9 cellular contexts compared by ENCODE assay signal in the genomic region with DNA sequence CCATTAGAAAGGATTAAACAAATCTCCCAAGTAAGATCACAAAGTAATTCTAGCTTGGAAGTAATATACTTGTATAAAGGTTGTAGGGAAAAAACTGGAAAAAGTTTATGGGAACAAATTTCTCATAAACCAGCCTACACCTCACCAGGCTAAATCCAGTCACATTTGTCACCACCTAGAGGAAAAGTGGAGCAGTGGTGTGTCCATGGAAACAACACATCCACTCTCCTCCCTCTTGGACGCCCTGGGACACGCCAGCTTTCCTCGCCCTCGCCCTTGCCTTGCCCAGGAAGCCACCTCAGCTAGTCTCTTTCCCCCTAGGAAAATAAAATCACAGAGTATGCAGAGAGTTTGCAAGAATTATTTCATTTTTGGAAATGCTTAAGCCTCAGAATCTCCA. TPM values are rescaled to one million over a fixed set of nuclear protein-coding genes. Genes with fewer than 3 reads are reported as not detected.
DNase-seq lines count a peak whose midpoint lies in the region; ATAC-seq and TF ChIP-seq lines count a peak whose summit lies in the region.
"Had no signal": no experiment of that assay in that cellular context is flagged by ENCODE, and none has a peak within 500 bp of the region (broad histone marks: within the 10 kb centered on the region; RNA-seq: fewer than 3 reads in every experiment).

No MANE protein-coding gene starts in this region.

- no peaks in the 10 kb centered on the region for H3K36me3 ChIP-seq in lung (ENCODE audit: control insufficient read depth in 2 of 2, insufficient read depth in 2 of 2, low read length in 2 of 2)

- no peaks in the 10 kb centered on the region for H3K27me3 ChIP-seq in lung (ENCODE audit: control insufficient read depth, insufficient read depth)

- 67 to 98% methylated on average over 4 of the region's 4 CpGs for WGBS in lung, 2 donors

- H3K27ac ChIP-seq in lung (ENCODE audit: low read depth in 1 of 2, low read length in 1 of 2), result peak overlapping the region in 1 of 2 donors; percentile 98

- no peak for TF ChIP-seq CTCF in lung (IDR thresholded peaks at IDR 0.05; ENCODE audit: control extremely low read depth, extremely low read depth)

- peaks cover 9 to 23% of the 10 kb centered on the region in 2 donors for H3K4me1 ChIP-seq in lung (ENCODE audit: control insufficient read depth in 2 of 2, insufficient read depth in 2 of 2, low read length in 2 of 2)

- H3K4me3 ChIP-seq in lung, result no peak overlapping the region

- no peaks in the 10 kb centered on the region for H3K9me3 ChIP-seq in lung (ENCODE audit: control insufficient read depth in 2 of 2, insufficient read depth in 1 of 2, low read length in 1 of 2)

- peak; percentile 26 to 64 for DNase-seq in NCI-H524 (lab: John Stamatoyannopoulos, UW)
- no peak for DNase-seq in NCI-H524 treated with DMSO at 0.1 percent for 48 hours (lab: John Stamatoyannopoulos, UW)
- peak; percentile 97 for DNase-seq in dermis blood vessel endothelial cell
- DNase-seq in lung (ENCODE audit: low spot score), result peak; percentile 38
- DNase-seq in mucosa of gallbladder (ENCODE audit: low spot score), result no peak
- no peak for DNase-seq in NCI-H2227 treated with DMSO at 0.1 percent for 48 hours (lab: John Stamatoyannopoulos, UW)
- DNase-seq: immature natural killer cell had no signal

- ATAC-seq in lung (ENCODE audit: insufficient read depth, low FRiP score) (no peak), HG02798 (IDR thresholded peaks at IDR 0.05; ENCODE audit: poor library complexity, unreplicated experiment) (no peak), GM19467 (IDR thresholded peaks at IDR 0.05; ENCODE audit: unreplicated experiment) (no peak)

RNA-seq across cellular contexts. Expression of a gene that starts 2.2 kb away (rescaled TPM):
- total RNA-seq in dermis blood vessel endothelial cell (63.3 and 106 TPM in 2 replicates), lung (10 to 100 TPM; 27.3 to 32.2 TPM), mucosa of gallbladder (5.9 TPM)
- 10 to 100 TPM; 10.5 to 16.7 TPM for polyA plus RNA-seq in lung
- polyA plus RNA-seq: immature natural killer cell had no signal

Comparison
In these comparisons a context has a peak if more than half of its experiments do, and no peak if none do; other contexts are left out.
1. DNase-seq: peak in NCI-H524 (2 of 2), dermis blood vessel endothelial cell (single experiment) and lung (single experiment); none in NCI-H524 treated with DMSO at 0.1 percent for 48 hours (single experiment), mucosa of gallbladder (single experiment) and NCI-H2227 treated with DMSO at 0.1 percent for 48 hours (single experiment).